27 cellular contexts compared by ENCODE assay signal in genomic region chr14:62098357-62098756, GRCh38.
"Had no signal": no experiment of that assay in that cellular context is flagged by ENCODE, and none has a peak within 500 bp of the region (broad histone marks: within the 10 kb centered on the region; RNA-seq: fewer than 3 reads in every experiment).

No MANE protein-coding gene starts in this region.

- H3K27me3 ChIP-seq: neural progenitor cell, ovary, right lobe of liver, sigmoid colon, stomach, thyroid gland, tibial nerve, upper lobe of left lung, uterus had no signal

- H3K9me3 Mint-ChIP-seq: nephron; neural progenitor cell; stimulated activated memory B cell treated with anti-CD40 and anti-IgM and Interleukin-4, amounts not matched to agents 10 μg/mL and 1 μg/mL and 100 μg/mL, for 72 hours; stimulated activated naive CD8-positive, alpha-beta T cell treated with anti-CD3 and anti-CD28 coated beads, Interleukin-15, Interleukin-2, amounts not matched to agents 100 ng/mL and 50 ng/mL, for 24 hours had no signal

- H3K79me2 ChIP-seq: parathyroid adenoma had no signal

- H3K9ac ChIP-seq: neural progenitor cell, parathyroid adenoma had no signal

- H3K4me3 ChIP-seq: neural progenitor cell, ovary, psoas muscle, right lobe of liver, sigmoid colon, stomach, thoracic aorta, thyroid gland, tibial nerve, upper lobe of left lung, uterus had no signal

- ATAC-seq: psoas muscle; right cardiac atrium; right lobe of liver; stimulated activated memory B cell treated with anti-CD40 and anti-IgM and Interleukin-4, amounts not matched to agents 10 μg/mL and 1 μg/mL and 100 μg/mL, for 72 hours had no signal

- H3K4me3 Mint-ChIP-seq: nephron; neural progenitor cell; stimulated activated memory B cell treated with anti-CD40 and anti-IgM and Interleukin-4, amounts not matched to agents 10 μg/mL and 1 μg/mL and 100 μg/mL, for 72 hours; stimulated activated naive CD8-positive, alpha-beta T cell treated with anti-CD3 and anti-CD28 coated beads, Interleukin-15, Interleukin-2, amounts not matched to agents 100 ng/mL and 50 ng/mL, for 24 hours had no signal

- H3K9me3 ChIP-seq: ovary, psoas muscle, right lobe of liver, sigmoid colon, stomach, thoracic aorta, thyroid gland, upper lobe of left lung, uterus had no signal

- H3K4me1 Mint-ChIP-seq: neural progenitor cell; stimulated activated memory B cell treated with anti-CD40 and anti-IgM and Interleukin-4, amounts not matched to agents 10 μg/mL and 1 μg/mL and 100 μg/mL, for 72 hours had no signal

- H3K4me2 ChIP-seq: neural progenitor cell had no signal

- FAIRE-seq: small intestine had no signal

- DNase-seq: naive thymus-derived CD4-positive, alpha-beta T cell; occipital lobe; ovary; posterior cingulate gyrus; psoas muscle; right cardiac atrium; right lobe of liver; sigmoid colon; small intestine; stimulated activated CD4-positive, alpha-beta T cell treated with anti-CD3 and anti-CD28 coated beads, Interleukin-15, amount 100 ng/mL, for 24 hours; stimulated activated CD4-positive, alpha-beta T cell treated with anti-CD3 and anti-CD28 coated beads, Interleukin-2, amount 100 ng/mL, for 24 hours; stimulated activated CD4-positive, alpha-beta T cell treated with anti-CD3 and anti-CD28 coated beads, Interleukin-2, amount 100 ng/mL, for 48 hours; stimulated activated CD4-positive, alpha-beta T cell treated with anti-CD3 and anti-CD28 coated beads, Interleukin-4, amount 100 ng/mL, for 24 hours; stimulated activated CD8-positive, alpha-beta memory T cell treated with anti-CD3 and anti-CD28 coated beads, Interleukin-4, amount 100 ng/mL, for 48 hours; stimulated activated naive CD4-positive, alpha-beta T cell treated with Interleukin-2 at 50 U/mL for 16 hours; stomach; thyroid gland; upper lobe of left lung; uterus had no signal

- H3K36me3 Mint-ChIP-seq: naive thymus-derived CD4-positive, alpha-beta T cell; neural progenitor cell; stimulated activated memory B cell treated with anti-CD40 and anti-IgM and Interleukin-4, amounts not matched to agents 10 μg/mL and 1 μg/mL and 100 μg/mL, for 72 hours had no signal

- H3K36me3 ChIP-seq: neural progenitor cell, ovary, right lobe of liver, sigmoid colon, stomach, thoracic aorta, thyroid gland, tibial nerve, upper lobe of left lung, uterus had no signal

- H2AFZ ChIP-seq: neural progenitor cell, parathyroid adenoma had no signal

- H3K27me3 Mint-ChIP-seq: stimulated activated memory B cell treated with anti-CD40 and anti-IgM and Interleukin-4, amounts not matched to agents 10 μg/mL and 1 μg/mL and 100 μg/mL, for 72 hours had no signal

- H3K27ac Mint-ChIP-seq: naive thymus-derived CD4-positive, alpha-beta T cell; nephron; progenitor cell of endocrine pancreas; stimulated activated memory B cell treated with anti-CD40 and anti-IgM and Interleukin-4, amounts not matched to agents 10 μg/mL and 1 μg/mL and 100 μg/mL, for 72 hours; stimulated activated naive CD8-positive, alpha-beta T cell treated with anti-CD3 and anti-CD28 coated beads, Interleukin-15, Interleukin-2, amounts not matched to agents 100 ng/mL and 50 ng/mL, for 24 hours had no signal

- H3K4me1 ChIP-seq: parathyroid adenoma, psoas muscle, right lobe of liver, sigmoid colon, stomach, thyroid gland, tibial nerve, upper lobe of left lung, uterus had no signal

- H3K27ac ChIP-seq: neural progenitor cell, ovary, parathyroid adenoma, psoas muscle, right lobe of liver, sigmoid colon, stomach, thoracic aorta, thyroid gland, tibial nerve, upper lobe of left lung, uterus had no signal
